ENCODE assay signal across 8 cellular contexts in genomic region chr16:85027349-85027967, GRCh38. TPM values are rescaled to one million over a fixed set of nuclear protein-coding genes. Genes with fewer than 3 reads are reported as not detected.
A peak's percentile ranks its signal among the peaks of the same experiment; 100 is the strongest.
DNase-seq lines count a peak whose midpoint lies in the region; ATAC-seq and TF ChIP-seq lines count a peak whose summit lies in the region.

A gene with protein sequence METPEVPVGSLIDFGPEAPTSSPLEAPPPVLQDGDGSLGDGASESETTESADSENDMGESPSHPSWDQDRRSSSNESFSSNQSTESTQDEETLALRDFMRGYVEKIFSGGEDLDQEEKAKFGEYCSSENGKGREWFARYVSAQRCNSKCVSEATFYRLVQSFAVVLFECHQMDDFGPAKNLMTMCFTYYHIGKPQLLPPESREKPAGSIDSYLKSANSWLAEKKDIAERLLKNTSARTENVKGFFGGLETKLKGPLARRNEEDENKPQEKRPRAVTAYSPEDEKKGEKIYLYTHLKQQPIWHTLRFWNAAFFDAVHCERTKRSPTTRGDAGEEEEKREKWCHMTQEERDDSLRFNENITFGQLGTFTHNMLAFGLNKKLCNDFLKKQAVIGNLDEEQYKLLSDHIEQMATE (plus strand): TSS chr16:85027795. CDS start chr16:85067072, 39,277 bp downstream.

- DNase-seq in GM19240 (ENCODE audit: insufficient read length, low spot score) (peak; percentile 90), NCI-H69 (lab: John Stamatoyannopoulos, UW) (peak; percentile 91), dermis blood vessel endothelial cell (peak; percentile 96), lower leg skin (ENCODE audit: low spot score in 2 of 2) (peak; percentile 88 to 98)
- DNase-seq in activated CD4-positive, alpha-beta T cell treated with anti-CD3 and anti-CD28 coated beads, Interleukin-2, amount 50 U/mL, for 4 hours, result peak; percentile 91 to 94
- DNase-seq in stimulated activated CD4-positive, alpha-beta T cell treated with anti-CD3 and anti-CD28 coated beads, Interleukin-4, amount 100 ng/mL, for 4 hours, result peak; percentile 94 to 98

- ATAC-seq in HG03460 (IDR thresholded peaks at IDR 0.05; ENCODE audit: unreplicated experiment), result peak; percentile 72

- TF ChIP-seq CTCF in C4-2B (conservative IDR thresholded peaks at IDR 0.05) (no peak), lower leg skin (IDR thresholded peaks at IDR 0.05) (no peak)

- WGBS in lower leg skin, 2 donors, result 0% methylated on average over 12 to 18 of the region's 59 CpGs

- TF ChIP-seq POLR2A in lower leg skin (IDR thresholded peaks at IDR 0.05), result peak in 1 of 2 donors; percentile 87

- intact Hi-C loops in lower leg skin (cut with DNase I; ENCODE audit: low total_unique reads), result no loop called here

- H3K27ac ChIP-seq in C4-2B, result peak within 1 kb of the TSS; percentile 75

- peak within 1 kb of the TSS; percentile 61 for H3K4me3 ChIP-seq in lower leg skin (ENCODE audit: low read depth, poor library complexity, severe bottlenecking)

RNA-seq across cellular contexts. Expression of the gene that starts here (rescaled TPM):
- total RNA-seq in dermis blood vessel endothelial cell, result 19.9 and 26.1 TPM in 2 replicates
- 10 to 100 TPM; 37.5 to 48.1 (median 39.2) TPM for total RNA-seq in lower leg skin

Comparison
In these comparisons a context has a peak if more than half of its experiments do, and no peak if none do; other contexts are left out.
1. Peak in every context shown above with its lines: DNase-seq, ATAC-seq, H3K4me3 ChIP-seq and H3K27ac ChIP-seq.